Comparison of ENCODE assay signal across 8 cellular contexts in the genomic region with DNA sequence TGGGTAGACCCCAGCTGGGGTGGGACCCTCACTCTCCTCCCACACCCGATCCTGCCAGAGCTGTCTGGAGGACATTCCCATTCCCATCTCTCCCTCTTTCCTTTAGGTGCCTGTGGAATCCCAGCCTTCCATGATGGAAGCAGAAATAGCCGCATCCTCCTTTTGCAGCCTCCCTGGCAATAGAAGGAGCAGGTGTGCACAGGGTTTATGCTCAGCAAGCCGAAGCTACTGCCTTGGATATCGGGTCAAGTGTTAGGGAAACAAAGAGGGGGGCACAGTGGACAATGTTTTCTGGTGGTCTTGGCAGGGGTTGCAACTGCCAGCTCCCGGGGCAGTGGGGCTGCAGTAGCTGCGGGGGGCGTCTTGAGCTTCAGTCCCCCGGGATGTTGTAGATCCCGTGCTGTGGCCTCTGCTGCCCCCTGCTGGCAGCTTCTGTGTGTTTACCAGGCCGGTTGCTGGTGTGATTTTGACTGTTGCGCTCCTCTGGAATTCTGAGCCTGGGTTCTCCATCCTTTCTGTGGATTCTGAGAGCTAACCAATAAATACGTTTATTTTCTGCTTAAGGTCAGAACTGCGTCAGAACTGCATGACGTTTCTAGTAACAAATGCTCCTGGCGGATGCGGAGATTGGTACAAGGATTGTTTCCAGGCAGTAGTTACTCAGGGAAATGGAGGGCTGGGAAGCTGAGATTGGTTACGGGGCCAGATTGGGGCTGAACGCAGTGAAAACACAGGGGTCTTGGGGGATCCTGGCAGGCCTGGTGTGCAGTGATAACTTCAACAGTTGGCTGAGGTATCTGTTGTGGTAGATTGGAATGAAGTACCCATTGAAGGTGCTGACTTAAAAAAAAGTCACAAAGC. TPM values are rescaled to one million over a fixed set of nuclear protein-coding genes. Genes with fewer than 3 reads are reported as not detected.
DNase-seq lines count a peak whose midpoint lies in the region; ATAC-seq and TF ChIP-seq lines count a peak whose summit lies in the region.
"Not testable (repeated sequence)": the region's sequence is repeated elsewhere in the genome, so short reads cannot be mapped to it uniquely, and the experiment has no call there.

No MANE protein-coding gene starts in this region.

- H3K4me1 ChIP-seq in mesenchymal stem cell (ENCODE audit: control insufficient read depth, insufficient read depth, low read depth, low read length), result not testable (repeated sequence)

- H3K27me3 ChIP-seq in AG04450 (ENCODE audit: control insufficient read depth, insufficient read depth, low read length) (peaks cover 34% of the 10 kb centered on the region), mesenchymal stem cell (ENCODE audit: control insufficient read depth in 1 of 2, insufficient read depth in 1 of 2, low read length in 2 of 2) (peaks cover 70 to 85% of the 10 kb centered on the region in 2 experiments)
- H3K27me3 ChIP-seq in SU-DHL-6 (ENCODE audit: low read length), result not testable (repeated sequence)

- peak; percentile 47 for ATAC-seq in GM18907 (IDR thresholded peaks at IDR 0.05; ENCODE audit: unreplicated experiment)

- not testable (repeated sequence) for H3K18ac ChIP-seq in mesenchymal stem cell (ENCODE audit: low read depth in 1 of 2, low read length in 2 of 2)

- H2BK15ac ChIP-seq in mesenchymal stem cell (ENCODE audit: low read depth, poor library complexity, severe bottlenecking), result not testable (repeated sequence)

- not testable (repeated sequence) for H3F3A ChIP-seq in SU-DHL-6 (ENCODE audit: insufficient read depth)

- not testable (repeated sequence) for H3K4ac ChIP-seq in mesenchymal stem cell (ENCODE audit: low read depth in 1 of 2, low read length in 2 of 2)

- H3K4me1 Mint-ChIP-seq in activated T-helper 2 cell treated with anti-CD3 and anti-CD28 coated beads, Interferon-gamma antibody, Interleukin-2, Interleukin-4, amounts not matched to agents 10 μg/mL and 5 μg/mL and 100 μg/mL, durations not matched to agents 14 hours and 24 hours and 36 hours (ENCODE audit: low read depth), result not testable (repeated sequence)

- not testable (repeated sequence) for H3K23ac ChIP-seq in mesenchymal stem cell (ENCODE audit: low read length in 2 of 2)

- not testable (repeated sequence) for H3K4me3 ChIP-seq in AG04450 (ENCODE audit: low read depth, low read length); SU-DHL-6 (ENCODE audit: insufficient read depth, low read length, poor library complexity, severe bottlenecking); epithelial cell of proximal tubule (ENCODE audit: low read depth, low read length); mesenchymal stem cell (ENCODE audit: insufficient read depth in 1 of 2, low read depth in 1 of 2, low read length in 2 of 2)

- 36% methylated on average over 18 of the region's 18 CpGs for WGBS in mesenchymal stem cell

- H3K27me3 Mint-ChIP-seq in activated T-helper 2 cell treated with anti-CD3 and anti-CD28 coated beads, Interferon-gamma antibody, Interleukin-2, Interleukin-4, amounts not matched to agents 10 μg/mL and 5 μg/mL and 100 μg/mL, durations not matched to agents 14 hours and 24 hours and 36 hours (ENCODE audit: low read depth), result peaks cover 16% of the 10 kb centered on the region

- H3K4me3 Mint-ChIP-seq in activated T-helper 2 cell treated with anti-CD3 and anti-CD28 coated beads, Interferon-gamma antibody, Interleukin-2, Interleukin-4, amounts not matched to agents 10 μg/mL and 5 μg/mL and 100 μg/mL, durations not matched to agents 14 hours and 24 hours and 36 hours (ENCODE audit: low read depth), result not testable (repeated sequence)

- POLR2A ChIA-PET in AG04450 (lab: Yijun Ruan, JAX), result not testable (repeated sequence)

- H3K79me1 ChIP-seq in mesenchymal stem cell (replicated peaks; ENCODE audit: low read length, poor library complexity, severe bottlenecking), result not testable (repeated sequence)

- H4K8ac ChIP-seq in mesenchymal stem cell (ENCODE audit: low read length), result not testable (repeated sequence)

- not testable (repeated sequence) for H3K27ac Mint-ChIP-seq in activated T-helper 2 cell treated with anti-CD3 and anti-CD28 coated beads, Interferon-gamma antibody, Interleukin-2, Interleukin-4, amounts not matched to agents 10 μg/mL and 5 μg/mL and 100 μg/mL, durations not matched to agents 14 hours and 24 hours and 36 hours

- H2BK12ac ChIP-seq in mesenchymal stem cell (ENCODE audit: low read length in 2 of 2), result not testable (repeated sequence)

- H2AK5ac ChIP-seq in mesenchymal stem cell (ENCODE audit: low read length, severe bottlenecking), result not testable (repeated sequence)

- not testable (repeated sequence) for H3K9me3 Mint-ChIP-seq in activated T-helper 2 cell treated with anti-CD3 and anti-CD28 coated beads, Interferon-gamma antibody, Interleukin-2, Interleukin-4, amounts not matched to agents 10 μg/mL and 5 μg/mL and 100 μg/mL, durations not matched to agents 14 hours and 24 hours and 36 hours

- not testable (repeated sequence) for H3K36me3 Mint-ChIP-seq in activated T-helper 2 cell treated with anti-CD3 and anti-CD28 coated beads, Interferon-gamma antibody, Interleukin-2, Interleukin-4, amounts not matched to agents 10 μg/mL and 5 μg/mL and 100 μg/mL, durations not matched to agents 14 hours and 24 hours and 36 hours (ENCODE audit: low read depth)

- H2BK120ac ChIP-seq in mesenchymal stem cell (ENCODE audit: low read depth, low read length), result not testable (repeated sequence)

- H3K4me2 ChIP-seq in SU-DHL-6 (ENCODE audit: low read depth, low read length, poor library complexity, severe bottlenecking); mesenchymal stem cell (ENCODE audit: low read length, poor library complexity, severe bottlenecking): not testable (repeated sequence)

- not testable (repeated sequence) for H2AFZ ChIP-seq in SU-DHL-6 (ENCODE audit: low read depth, low read length, severe bottlenecking); mesenchymal stem cell (ENCODE audit: low read depth, low read length)

- H3K14ac ChIP-seq in mesenchymal stem cell (ENCODE audit: low read length in 2 of 2), result not testable (repeated sequence)

- not testable (repeated sequence) for DNase-seq in AG04450 (ENCODE audit: low read depth, low spot score); epithelial cell of proximal tubule (ENCODE audit: low read depth)
- DNase-seq in NCI-H146 (lab: John Stamatoyannopoulos, UW) (peak; percentile 24), mesenchymal stem cell (peak; percentile 30)
- DNase-seq in activated T-helper 2 cell treated with anti-CD3 and anti-CD28 coated beads, Interferon-gamma antibody, Interleukin-2, Interleukin-4, amounts not matched to agents 10 μg/mL and 5 μg/mL and 100 μg/mL, durations not matched to agents 14 hours and 24 hours and 36 hours (ENCODE audit: low spot score), result peak; percentile 35
- peak; percentile 37 to 65 for DNase-seq in stimulated activated CD4-positive, alpha-beta T cell treated with anti-CD3 and anti-CD28 coated beads, Interleukin-4, amount 100 ng/mL, for 4 hours

- not testable (repeated sequence) for H3K9me2 ChIP-seq in SU-DHL-6 (replicated peaks; ENCODE audit: insufficient read depth, low read length)

- not testable (repeated sequence) for H3K36me3 ChIP-seq in SU-DHL-6 (ENCODE audit: low read length); mesenchymal stem cell (ENCODE audit: control insufficient read depth in 1 of 2, insufficient read depth in 2 of 2, low read depth in 1 of 2, low read length in 2 of 2)

- intact Hi-C loops in activated T-helper 2 cell treated with anti-CD3 and anti-CD28 coated beads, Interferon-gamma antibody, Interleukin-2, Interleukin-4, amounts not matched to agents 10 μg/mL and 5 μg/mL and 100 μg/mL, durations not matched to agents 14 hours and 24 hours and 36 hours (cut with micrococcal nuclease), result loop anchor here (1.0 kb wide), 1 partner anchor 25 kb away; no protein-coding TSS in a partner anchor

- peak; percentile 52 for TF ChIP-seq CTCF in AG04450 (IDR thresholded peaks at IDR 0.05; ENCODE audit: low read depth, low read length)
- TF ChIP-seq CTCF in SU-DHL-6 (IDR thresholded peaks at IDR 0.05; ENCODE audit: insufficient read depth, low read length, poor library complexity, severe bottlenecking), result peak; percentile 77
- peak; percentile 64 for TF ChIP-seq CTCF in epithelial cell of proximal tubule (conservative IDR thresholded peaks at IDR 0.05; ENCODE audit: low read depth, low read length)

- H2BK5ac ChIP-seq in mesenchymal stem cell (ENCODE audit: low read depth, low read length, poor library complexity, severe bottlenecking), result not testable (repeated sequence)

- not testable (repeated sequence) for H3K9ac ChIP-seq in SU-DHL-6 (ENCODE audit: low read length); mesenchymal stem cell (ENCODE audit: low read length)

- not testable (repeated sequence) for H4K91ac ChIP-seq in mesenchymal stem cell (ENCODE audit: low read length)

- H4K20me1 ChIP-seq in SU-DHL-6 (ENCODE audit: low read depth, low read length), result not testable (repeated sequence)

- H3K27ac ChIP-seq in AG04450 (ENCODE audit: low read depth, low read length); SU-DHL-6 (ENCODE audit: low read depth, low read length); mesenchymal stem cell (ENCODE audit: low read length, poor library complexity, severe bottlenecking): not testable (repeated sequence)

- not testable (repeated sequence) for H3K79me2 ChIP-seq in SU-DHL-6 (ENCODE audit: insufficient read depth, low read length)

- not testable (repeated sequence) for H3K9me3 ChIP-seq in AG04450 (ENCODE audit: control insufficient read depth, insufficient read depth, low read length); SU-DHL-6 (ENCODE audit: insufficient read depth, low read length); mesenchymal stem cell (ENCODE audit: control insufficient read depth, low read length)

- CTCF ChIA-PET in AG04450 (lab: Charles Lee), result interaction anchor here (0.6 to 2.0 kb wide), 11 partner anchors 8 to 234 kb away, joined by 3 to 12 read pairs (median 4); partner anchors contain the start of genes PLOD3 and ZNHIT1

RNA-seq across cellular contexts. Expression of gene IFT22, which starts 31.2 kb away (rescaled TPM):
- 42.5 and 47.4 TPM in 2 replicates for polyA plus RNA-seq in AG04450 (2011; rRNA removed)
- polyA minus RNA-seq in AG04450 (2011; rRNA and poly(A)+ RNA removed), result 27.9 and 29.4 TPM in 2 replicates
- 4.5 and 5.3 TPM in 2 replicates for total RNA-seq in activated T-helper 2 cell treated with anti-CD3 and anti-CD28 coated beads, Interferon-gamma antibody, Interleukin-2, Interleukin-4, amounts not matched to agents 10 μg/mL and 5 μg/mL and 100 μg/mL, durations not matched to agents 14 hours and 24 hours and 36 hours
- 36.6 and 45.3 TPM in 2 replicates for total RNA-seq in epithelial cell of proximal tubule
- 37.4 TPM for polyA plus RNA-seq in mesenchymal stem cell (2013, experiment 1 of 2)
- 38.5 TPM for polyA plus RNA-seq in mesenchymal stem cell (2013, experiment 2 of 2)

RNA-seq across cellular contexts. Expression of gene FIS1, which starts 45.5 kb away (rescaled TPM):
- polyA plus RNA-seq in AG04450 (2011; rRNA removed), result 170 and 198 TPM in 2 replicates
- polyA minus RNA-seq in AG04450 (2011; rRNA and poly(A)+ RNA removed), result 67.2 and 76.8 TPM in 2 replicates
- 121 and 132 TPM in 2 replicates for total RNA-seq in activated T-helper 2 cell treated with anti-CD3 and anti-CD28 coated beads, Interferon-gamma antibody, Interleukin-2, Interleukin-4, amounts not matched to agents 10 μg/mL and 5 μg/mL and 100 μg/mL, durations not matched to agents 14 hours and 24 hours and 36 hours
- 189 and 215 TPM in 2 replicates for total RNA-seq in epithelial cell of proximal tubule
- 168 TPM for polyA plus RNA-seq in mesenchymal stem cell (2013, experiment 1 of 2)
- polyA plus RNA-seq in mesenchymal stem cell (2013, experiment 2 of 2), result 172 TPM

RNA-seq across cellular contexts. Expression of gene CLDN15, which starts 52.8 kb away (rescaled TPM):
- polyA plus RNA-seq in AG04450 (2011; rRNA removed), result 3.0 and 3.3 TPM in 2 replicates
- 3.4 and 3.8 TPM in 2 replicates for polyA minus RNA-seq in AG04450 (2011; rRNA and poly(A)+ RNA removed)
- 18.2 and 19.4 TPM in 2 replicates for total RNA-seq in activated T-helper 2 cell treated with anti-CD3 and anti-CD28 coated beads, Interferon-gamma antibody, Interleukin-2, Interleukin-4, amounts not matched to agents 10 μg/mL and 5 μg/mL and 100 μg/mL, durations not matched to agents 14 hours and 24 hours and 36 hours
- 1.9 and 3.3 TPM in 2 replicates for total RNA-seq in epithelial cell of proximal tubule
- 3.0 TPM for polyA plus RNA-seq in mesenchymal stem cell (2013, experiment 1 of 2)
- 2.6 TPM for polyA plus RNA-seq in mesenchymal stem cell (2013, experiment 2 of 2)
